Comparison of ENCODE assay signal across 19 cellular contexts in genomic region chr4:73612032-73612431, GRCh38. TPM values are rescaled to one million over a fixed set of nuclear protein-coding genes. Genes with fewer than 3 reads are reported as not detected.
"Had no signal": no experiment of that assay in that cellular context is flagged by ENCODE, and none has a peak within 500 bp of the region (broad histone marks: within the 10 kb centered on the region; RNA-seq: fewer than 3 reads in every experiment).

No MANE protein-coding gene starts in this region.

- DNase-seq: activated CD4-positive, alpha-beta T cell treated with anti-CD3 and anti-CD28 coated beads, Interleukin-2, amount 50 U/mL, for 1 hour; activated naive CD4-positive, alpha-beta T cell treated with anti-CD3 and anti-CD28 coated beads, Interleukin-2, amount 10 ng/mL, durations not matched to agents 7 days and 5 days; activated T-cell treated with anti-CD3 and anti-CD28 coated beads for 4 hours; kidney; left ventricle myocardium inferior; mucosa of descending colon; naive thymus-derived CD4-positive, alpha-beta T cell; ovary; right lobe of liver; stimulated activated naive CD8-positive, alpha-beta T cell treated with anti-CD3 and anti-CD28 coated beads, Interleukin-15, Interleukin-2, amounts not matched to agents 100 U/mL and 50 U/mL, for 24 hours; SW 1271; testis; upper lobe of right lung had no signal

- H3K4me3 ChIP-seq: left ventricle myocardium inferior, mucosa of descending colon, ovary, right lobe of liver, testis, upper lobe of right lung had no signal

- H3K4me1 ChIP-seq: left ventricle myocardium inferior, testis, upper lobe of right lung had no signal

- H3K27ac Mint-ChIP-seq: activated naive CD4-positive, alpha-beta T cell treated with anti-CD3 and anti-CD28 coated beads, Interleukin-2, amount 10 ng/mL, durations not matched to agents 7 days and 5 days; activated T-helper 2 cell treated with anti-CD3 and anti-CD28 coated beads, Interferon-gamma antibody, Interleukin-2, Interleukin-4, amounts not matched to agents 10 μg/mL and 5 μg/mL and 100 μg/mL, durations not matched to agents 14 hours and 24 hours and 36 hours; naive thymus-derived CD4-positive, alpha-beta T cell; T-helper 2 cell treated with Interferon-gamma antibody and Interleukin-4, amounts not matched to agents 5 μg/mL and 100 μg/mL, for 36 hours had no signal

- H3K27ac ChIP-seq: left ventricle myocardium inferior, ovary, right lobe of liver, testis, upper lobe of right lung had no signal

- H3K36me3 ChIP-seq: left ventricle myocardium inferior, ovary, right lobe of liver, upper lobe of right lung had no signal

- H3K36me3 Mint-ChIP-seq: activated naive CD4-positive, alpha-beta T cell treated with anti-CD3 and anti-CD28 coated beads, Interleukin-2, amount 10 ng/mL, durations not matched to agents 7 days and 5 days had no signal

- H3K4me3 Mint-ChIP-seq: activated naive CD4-positive, alpha-beta T cell treated with anti-CD3 and anti-CD28 coated beads, Interleukin-2, amount 10 ng/mL, durations not matched to agents 7 days and 5 days; memory B cell; naive thymus-derived CD4-positive, alpha-beta T cell; T-helper 2 cell treated with Interferon-gamma antibody and Interleukin-4, amounts not matched to agents 5 μg/mL and 100 μg/mL, for 36 hours had no signal

- ATAC-seq: mucosa of descending colon; naive thymus-derived CD4-positive, alpha-beta T cell; right lobe of liver; stimulated activated naive CD8-positive, alpha-beta T cell treated with anti-CD3 and anti-CD28 coated beads, Interleukin-15, Interleukin-2, amounts not matched to agents 100 U/mL and 50 U/mL, for 24 hours; upper lobe of right lung had no signal

- H3K27me3 ChIP-seq: ovary, right lobe of liver, testis, upper lobe of right lung had no signal

- H3K9me3 ChIP-seq: left ventricle myocardium inferior, mucosa of descending colon, ovary, right lobe of liver, testis, upper lobe of right lung had no signal

- H3K9me3 Mint-ChIP-seq: activated naive CD4-positive, alpha-beta T cell treated with anti-CD3 and anti-CD28 coated beads, Interleukin-2, amount 10 ng/mL, durations not matched to agents 7 days and 5 days; activated T-helper 2 cell treated with anti-CD3 and anti-CD28 coated beads, Interferon-gamma antibody, Interleukin-2, Interleukin-4, amounts not matched to agents 10 μg/mL and 5 μg/mL and 100 μg/mL, durations not matched to agents 14 hours and 24 hours and 36 hours; memory B cell; T-helper 2 cell treated with Interferon-gamma antibody and Interleukin-4, amounts not matched to agents 5 μg/mL and 100 μg/mL, for 36 hours had no signal

RNA-seq across cellular contexts. Expression of gene RASSF6, which starts 8.2 kb away (rescaled TPM):
- total RNA-seq: activated CD8-positive, alpha-beta memory T cell treated with anti-CD3 and anti-CD28 coated beads for 36 hours; activated T-helper 2 cell treated with anti-CD3 and anti-CD28 coated beads, Interferon-gamma antibody, Interleukin-2, Interleukin-4, amounts not matched to agents 10 μg/mL and 5 μg/mL and 100 μg/mL, durations not matched to agents 14 hours and 24 hours and 36 hours; cardiac septum; left ventricle myocardium inferior; pulmonary artery endothelial cell had no signal
